In genomic region chr13:61410669-61411297, GRCh38 we compare ENCODE assay signal across 10 cellular contexts. TPM values are rescaled to one million over a fixed set of nuclear protein-coding genes. Genes with fewer than 3 reads are reported as not detected.
DNase-seq lines count a peak whose midpoint lies in the region; ATAC-seq and TF ChIP-seq lines count a peak whose summit lies in the region.
"Had no signal": no experiment of that assay in that cellular context is flagged by ENCODE, and none has a peak within 500 bp of the region (broad histone marks: within the 10 kb centered on the region; RNA-seq: fewer than 3 reads in every experiment).

No MANE protein-coding gene starts in this region.

- no peaks in the 10 kb centered on the region for H3K79me1 ChIP-seq in IMR-90 (ENCODE audit: low read depth in 1 of 2, low read length in 2 of 2)

- no peak overlapping the region for H3K18ac ChIP-seq in IMR-90 (ENCODE audit: low read depth, low read length)

- POLR2A ChIA-PET in IMR-90 (lab: Charles Lee; ENCODE audit: unreplicated experiment): no interaction called here

- peak; percentile 50 for TF ChIP-seq CTCF in IMR-90 (conservative IDR thresholded peaks at IDR 0.05; ENCODE audit: low read depth, low read length)
- TF ChIP-seq CTCF in VCaP (conservative IDR thresholded peaks at IDR 0.05): peak; percentile 85

- TF ChIP-seq POLR2A in IMR-90 (IDR thresholded peaks at IDR 0.05; ENCODE audit: low read depth, low read length): no peak

- H4K91ac ChIP-seq in IMR-90 (ENCODE audit: insufficient read depth, low read depth, low read length): no peak overlapping the region

- no peak overlapping the region for H3K56ac ChIP-seq in IMR-90 (ENCODE audit: extremely low read depth, insufficient read depth, low read length)

- H2BK15ac ChIP-seq in IMR-90 (ENCODE audit: low read depth, low read length): no peak overlapping the region

- H3K4me3 ChIP-seq in IMR-90 (ENCODE audit: insufficient read depth, low read depth, low read length): no peak overlapping the region

- no peaks in the 10 kb centered on the region for H4K20me1 ChIP-seq in IMR-90 (ENCODE audit: insufficient read depth, low read length)

- H3K9me3 ChIP-seq in IMR-90 (ENCODE audit: control insufficient read depth, insufficient read depth, low read length): no peaks in the 10 kb centered on the region

- no peaks in the 10 kb centered on the region for H3K36me3 ChIP-seq in IMR-90 (ENCODE audit: control insufficient read depth, insufficient read depth, low read length)

- no peaks in the 10 kb centered on the region for H3K9me1 ChIP-seq in IMR-90 (ENCODE audit: insufficient read depth, low read length)

- no TSS peak for BruUV-seq in IMR-90 (replicated peaks; lab: Mats Ljungman, UMichigan)

- no peak overlapping the region for H2AK9ac ChIP-seq in IMR-90 (replicated peaks; ENCODE audit: low read depth, low read length, poor library complexity)

- H3K27ac ChIP-seq in IMR-90 (ENCODE audit: insufficient read depth, low read length) (no peak overlapping the region), VCaP (no peak overlapping the region)

- peak; percentile 31; the same call in 1 of the 2 replicates for TF ChIP-seq RAD21 in IMR-90 (IDR thresholded peaks at IDR 0.05; ENCODE audit: low read length)

- H3K23ac ChIP-seq in IMR-90 (ENCODE audit: low read depth, low read length): no peak overlapping the region

- in situ Hi-C loops in IMR-90 (cut with MboI; ENCODE audit: low sequenced_read_pairs): loop anchor here (10.0 kb wide), 2 partner anchors 786 to 956 kb away; no protein-coding TSS in a partner anchor

- H2AFZ ChIP-seq in IMR-90 (replicated peaks; ENCODE audit: low read length, poor library complexity): no peak overlapping the region

- DNase-seq in D341Med (ENCODE audit: low spot score) (peak; percentile 42), IMR-90 (peak; percentile 8), kidney tubule cell (ENCODE audit: low spot score) (peak; percentile 44)
- no peak for DNase-seq in stimulated activated naive CD4-positive, alpha-beta T cell treated with Interleukin-2 at 50 U/mL for 16 hours (lab: John Stamatoyannopoulos, UW)
- DNase-seq: GOT3, T1000 had no signal

- ATAC-seq in IMR-90 (ENCODE audit: low read depth) (no peak), HG03442 (IDR thresholded peaks at IDR 0.05; ENCODE audit: unreplicated experiment) (no peak), GM21526 (IDR thresholded peaks at IDR 0.05; ENCODE audit: low FRiP score, unreplicated experiment) (no peak), HG02588 (IDR thresholded peaks at IDR 0.05; ENCODE audit: unreplicated experiment) (no peak)

- no peak overlapping the region for H2BK5ac ChIP-seq in IMR-90 (ENCODE audit: low read depth, low read length, poor library complexity, severe bottlenecking)

- no peak overlapping the region for H2AK5ac ChIP-seq in IMR-90 (ENCODE audit: low read depth, low read length)

- H3K14ac ChIP-seq in IMR-90 (replicated peaks; ENCODE audit: low read depth, low read length): no peak overlapping the region

- intact Hi-C loops in IMR-90 (cut with micrococcal nuclease): loop anchor here (1.0 to 2.0 kb wide), 2 partner anchors 784 to 961 kb away; no protein-coding TSS in a partner anchor

- no peaks in the 10 kb centered on the region for H3K4me1 ChIP-seq in IMR-90 (ENCODE audit: control insufficient read depth, insufficient read depth, low read length)

- H2BK20ac ChIP-seq in IMR-90 (ENCODE audit: low read depth, low read length): no peak overlapping the region

- H4K5ac ChIP-seq in IMR-90 (ENCODE audit: low read depth, low read length): no peak overlapping the region

- CTCF ChIA-PET in IMR-90 (lab: Yijun Ruan, JAX): interaction anchor here (0.6 to 1.1 kb wide), 2 partner anchors 9 to 68 kb away, joined by 4 to 7 read pairs; no protein-coding TSS in a partner anchor

- no peak overlapping the region for H2BK120ac ChIP-seq in IMR-90 (ENCODE audit: low read depth, low read length)

- H3K4me2 ChIP-seq in IMR-90 (ENCODE audit: low read depth, low read length): no peak overlapping the region

- no peak overlapping the region for H4K8ac ChIP-seq in IMR-90 (ENCODE audit: low read depth in 2 of 2, low read length in 2 of 2)

- no CpG with 5 or more reads among the region's 1 CpG for WGBS in IMR-90 (ENCODE audit: extremely low coverage in 2 of 2, insufficient read length in 1 of 2), 2 experiments

- dilution Hi-C loops in IMR-90 (cut with HindIII; ENCODE audit: low sequenced_read_pairs, unreplicated experiment): no loop called here

- H3K9ac ChIP-seq in IMR-90 (ENCODE audit: low read depth, low read length): no peak overlapping the region

- peaks cover 6% of the 10 kb centered on the region; the same call in 1 of the 2 replicates for H3K27me3 ChIP-seq in IMR-90 (ENCODE audit: control insufficient read depth, insufficient read depth, low read length)

- no peak overlapping the region for H3K4ac ChIP-seq in IMR-90 (ENCODE audit: low read depth, low read length)

TF ChIP-seq in IMR-90, 13 proteins besides CTCF, POLR2A, EP300 and RAD21:
- TF ChIP-seq CHD1 (IDR thresholded peaks at IDR 0.05; ENCODE audit: low read depth, low read length) (no peak), SMC3 (IDR thresholded peaks at IDR 0.05; ENCODE audit: low read depth, low read length) (peak; percentile 54)

RNA-seq across cellular contexts. Expression of gene PCDH20, which starts 4.9 kb away (rescaled TPM):
- not detected in 2 replicates for total RNA-seq in IMR-90 (2012; rRNA removed)
- not detected in 2 replicates for polyA plus RNA-seq in IMR-90 (2012; rRNA removed)
- not detected in 2 replicates for polyA plus RNA-seq in IMR-90 (2012; cell fraction: cytosol; rRNA removed)
- polyA plus RNA-seq in IMR-90 (2012; cell fraction: nucleus; rRNA removed; ENCODE audit: low replicate concordance): not detected in 2 replicates
